Comparison of ENCODE assay signal across 16 cellular contexts in the genomic region with DNA sequence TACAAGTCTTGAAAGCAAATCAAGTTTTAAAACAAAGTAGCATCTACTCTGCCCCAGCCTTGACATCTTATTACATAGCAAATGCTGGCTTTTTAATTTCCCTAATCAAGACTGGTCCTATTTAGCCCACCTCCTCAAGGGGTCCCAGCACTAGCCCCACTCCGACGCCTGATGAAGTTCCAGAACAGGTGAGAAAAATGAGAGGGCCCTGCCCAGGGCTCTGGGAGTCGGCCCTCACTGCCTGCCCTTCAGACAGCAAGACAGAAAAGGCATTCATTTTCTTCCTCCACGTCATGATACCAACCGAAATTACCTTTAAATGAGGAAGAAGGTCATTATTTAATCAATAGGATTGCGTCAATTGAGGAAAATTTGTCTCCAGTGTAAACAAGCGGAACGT.
DNase-seq lines count a peak whose midpoint lies in the region; ATAC-seq and TF ChIP-seq lines count a peak whose summit lies in the region.
"Had no signal": no experiment of that assay in that cellular context is flagged by ENCODE, and none has a peak within 500 bp of the region (broad histone marks: within the 10 kb centered on the region; RNA-seq: fewer than 3 reads in every experiment).

No MANE protein-coding gene starts in this region.

- H4K20me1 ChIP-seq in PC-9 (ENCODE audit: insufficient read depth), result no peaks in the 10 kb centered on the region
- H4K20me1 ChIP-seq: BLaER1 had no signal

- no peaks in the 10 kb centered on the region for H3K9me2 ChIP-seq in PC-9 (ENCODE audit: insufficient read depth)

- no peaks in the 10 kb centered on the region for H3F3A ChIP-seq in PC-9 (ENCODE audit: insufficient read depth, low read depth)

- POLR2A ChIA-PET in PC-9 (lab: Charles Lee; ENCODE audit: unreplicated experiment), result no interaction called here

- H3K27me3 Mint-ChIP-seq in Calu3 (ENCODE audit: unreplicated experiment), result no peaks in the 10 kb centered on the region
- no peaks in the 10 kb centered on the region for H3K27me3 Mint-ChIP-seq in osteocyte (ENCODE audit: unreplicated experiment)

- no peaks in the 10 kb centered on the region for H3K4me1 ChIP-seq in PC-9 (replicated peaks; ENCODE audit: insufficient read depth)

- H3K9me3 Mint-ChIP-seq in Calu3 (ENCODE audit: low read depth, unreplicated experiment) (no peaks in the 10 kb centered on the region), osteocyte (ENCODE audit: unreplicated experiment) (no peaks in the 10 kb centered on the region)
- H3K9me3 Mint-ChIP-seq: CD14-positive monocyte; CD4-positive, alpha-beta memory T cell had no signal

- H3K9me3 ChIP-seq in PC-9 (ENCODE audit: insufficient read depth, low read depth), result no peaks in the 10 kb centered on the region

- H2AFZ ChIP-seq in PC-9, result no peak overlapping the region

- H3K27ac Mint-ChIP-seq in Calu3 (ENCODE audit: unreplicated experiment) (peak overlapping the region; percentile 42), osteocyte (ENCODE audit: unreplicated experiment) (no peak overlapping the region)
- H3K27ac Mint-ChIP-seq: CD4-positive, alpha-beta memory T cell had no signal

- CTCF ChIA-PET in Calu3 (lab: Charles Lee), result no interaction called here
- CTCF ChIA-PET in PC-9 (lab: Charles Lee), result no interaction called here

- BruUV-seq in Calu3 (replicated peaks; lab: Mats Ljungman, UMichigan) (no TSS peak), PC-9 (replicated peaks; lab: Mats Ljungman, UMichigan) (no TSS peak)

- TF ChIP-seq CTCF in Calu3 (IDR thresholded peaks at IDR 0.05; ENCODE audit: unreplicated experiment), result no peak
- no peak for TF ChIP-seq CTCF in osteocyte (IDR thresholded peaks at IDR 0.05)
- TF ChIP-seq CTCF in PC-9 (conservative IDR thresholded peaks at IDR 0.05), result no peak

- H3K27me3 ChIP-seq in PC-9 (ENCODE audit: insufficient read depth, low read depth), result no peaks in the 10 kb centered on the region
- H3K27me3 ChIP-seq: BLaER1 had no signal

- H3K27ac ChIP-seq in PC-9, result no peak overlapping the region
- H3K27ac ChIP-seq: BLaER1 had no signal

- H3K4me3 Mint-ChIP-seq in Calu3 (ENCODE audit: low read depth, unreplicated experiment) (no peak overlapping the region), osteocyte (ENCODE audit: unreplicated experiment) (no peak overlapping the region)
- H3K4me3 Mint-ChIP-seq: CD14-positive monocyte; CD4-positive, alpha-beta memory T cell; IgD-negative memory B cell had no signal

- H3K79me2 ChIP-seq in PC-9 (ENCODE audit: low read depth), result no peaks in the 10 kb centered on the region

- H3K36me3 ChIP-seq in PC-9 (ENCODE audit: low read depth), result no peaks in the 10 kb centered on the region
- H3K36me3 ChIP-seq: BLaER1 had no signal

- no peak overlapping the region for H3K4me2 ChIP-seq in PC-9

- no peaks in the 10 kb centered on the region for H3K36me3 Mint-ChIP-seq in Calu3 (ENCODE audit: insufficient read depth, unreplicated experiment)
- no peaks in the 10 kb centered on the region for H3K36me3 Mint-ChIP-seq in osteocyte (ENCODE audit: unreplicated experiment)
- H3K36me3 Mint-ChIP-seq: CD14-positive monocyte; CD4-positive, alpha-beta memory T cell had no signal

- intact Hi-C loops in Calu3 (cut with micrococcal nuclease; ENCODE audit: unreplicated experiment) (no loop called here), PC-9 (cut with micrococcal nuclease; ENCODE audit: unreplicated experiment) (loop anchor here (10.0 kb wide), 1 partner anchor 88 kb away; no protein-coding TSS in a partner anchor)

- H3K4me1 Mint-ChIP-seq in Calu3 (ENCODE audit: low read depth, unreplicated experiment), result peaks cover 8% of the 10 kb centered on the region
- H3K4me1 Mint-ChIP-seq in osteocyte (ENCODE audit: unreplicated experiment), result peaks cover 18% of the 10 kb centered on the region

- H3K4me3 ChIP-seq in PC-9, result no peak overlapping the region
- H3K4me3 ChIP-seq: BLaER1 had no signal

- DNase-seq in Calu3, result no peak
- peak; percentile 71 for DNase-seq in NCI-H146 treated with DMSO at 0.1 percent for 48 hours (lab: John Stamatoyannopoulos, UW; ENCODE audit: unreplicated experiment)
- peak; percentile 22 for DNase-seq in islet precursor cell
- DNase-seq in osteocyte (ENCODE audit: extremely low spot score, unreplicated experiment), result peak; percentile 78
- no peak for DNase-seq in OCI-M2 (lab: John Stamatoyannopoulos, UW; ENCODE audit: unreplicated experiment)
- no peak for DNase-seq in PC-9
- no peak for DNase-seq in SW480 (ENCODE audit: low spot score)
- DNase-seq: 8988T; CD4-positive, alpha-beta memory T cell; DMS79 treated with DMSO at 0.1 percent for 48 hours; GF-D8; HCEC 1CT had no signal

- ATAC-seq in HG03378 (IDR thresholded peaks at IDR 0.05; ENCODE audit: unreplicated experiment), result no peak

Comparison
In these comparisons a context has a peak if more than half of its experiments do, and no peak if none do; other contexts are left out.
1. DNase-seq: peak in NCI-H146 treated with DMSO at 0.1 percent for 48 hours (single experiment), islet precursor cell (single experiment) and osteocyte (single experiment); none in Calu3 (single experiment), OCI-M2 (single experiment), PC-9 (0 of 2) and SW480 (single experiment).